1 cellular context compared by ENCODE assay signal in the genomic region with DNA sequence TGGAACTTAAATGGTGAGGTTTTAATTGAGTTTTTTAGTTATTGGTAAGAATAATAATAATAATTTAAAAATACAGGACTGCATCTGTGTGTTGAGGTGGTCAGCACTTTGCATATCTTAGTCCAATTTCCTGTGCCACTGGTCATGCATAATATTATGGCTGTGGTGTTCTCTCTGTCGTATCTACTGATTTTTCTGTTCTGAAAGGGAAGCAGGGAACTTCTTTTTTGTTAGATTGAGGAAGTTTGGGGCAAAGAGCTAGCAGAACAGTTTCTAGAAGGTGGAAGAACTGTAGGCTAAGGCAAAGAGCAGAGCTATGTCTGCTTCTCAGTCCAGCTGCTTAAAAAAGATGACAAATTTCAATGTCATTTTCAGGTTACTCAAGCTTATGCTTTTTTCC.
TF ChIP-seq lines count a peak whose summit lies in the region.

No MANE protein-coding gene starts in this region.

TF ChIP-seq in SK-N-SH, 30 proteins besides CTCF, POLR2A, EP300 and RAD21 (continued from another document):
- TF ChIP-seq, protein P1, sequence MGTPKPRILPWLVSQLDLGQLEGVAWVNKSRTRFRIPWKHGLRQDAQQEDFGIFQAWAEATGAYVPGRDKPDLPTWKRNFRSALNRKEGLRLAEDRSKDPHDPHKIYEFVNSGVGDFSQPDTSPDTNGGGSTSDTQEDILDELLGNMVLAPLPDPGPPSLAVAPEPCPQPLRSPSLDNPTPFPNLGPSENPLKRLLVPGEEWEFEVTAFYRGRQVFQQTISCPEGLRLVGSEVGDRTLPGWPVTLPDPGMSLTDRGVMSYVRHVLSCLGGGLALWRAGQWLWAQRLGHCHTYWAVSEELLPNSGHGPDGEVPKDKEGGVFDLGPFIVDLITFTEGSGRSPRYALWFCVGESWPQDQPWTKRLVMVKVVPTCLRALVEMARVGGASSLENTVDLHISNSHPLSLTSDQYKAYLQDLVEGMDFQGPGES (IDR thresholded peaks at IDR 0.05; ENCODE audit: low read depth, low read length), result no peak
- TF ChIP-seq NRF1 (IDR thresholded peaks at IDR 0.05; ENCODE audit: low read depth, low read length), result no peak
